23 cellular contexts compared by ENCODE assay signal in genomic region chr5:67725591-67725990, GRCh38.
DNase-seq lines count a peak whose midpoint lies in the region; ATAC-seq and TF ChIP-seq lines count a peak whose summit lies in the region.
"Had no signal": no experiment of that assay in that cellular context is flagged by ENCODE, and none has a peak within 500 bp of the region (broad histone marks: within the 10 kb centered on the region; RNA-seq: fewer than 3 reads in every experiment).

No MANE protein-coding gene starts in this region.

- H3K4me3 ChIP-seq in dorsolateral prefrontal cortex = no peak overlapping the region
- H3K4me3 ChIP-seq in sigmoid colon = no peak overlapping the region
- H3K4me3 ChIP-seq in SK-N-SH (ENCODE audit: low read depth in 2 of 2, low read length in 1 of 2) = no peak overlapping the region
- no peak overlapping the region for H3K4me3 ChIP-seq in PC-3 (ENCODE audit: low read length)
- H3K4me3 ChIP-seq: A549; BLaER1 treated with 17β-estradiol and CSF1 and Interleukin-3, amounts not matched to agents 10 nM and 100 nM; GM23248; SJSA1 had no signal

- no peak for ATAC-seq in PC-3
- ATAC-seq: A549 had no signal

- no peaks in the 10 kb centered on the region for H3F3A ChIP-seq in SK-N-SH (replicated peaks; ENCODE audit: insufficient read depth)
- no peaks in the 10 kb centered on the region for H3F3A ChIP-seq in PC-3 (ENCODE audit: low read length, unreplicated experiment)

- no peak overlapping the region for H3K9ac ChIP-seq in SK-N-SH
- no peak overlapping the region for H3K9ac ChIP-seq in PC-3 (ENCODE audit: low read length)
- H3K9ac ChIP-seq: BLaER1 treated with 17β-estradiol and CSF1 and Interleukin-3, amounts not matched to agents 10 nM and 100 nM; GM23248 had no signal

- TF ChIP-seq POLR2A in sigmoid colon (IDR thresholded peaks at IDR 0.05) = no peak

- 85 to 90% methylated on average over 1 of the region's 1 CpG for WGBS in sigmoid colon, 2 donors
- 44% methylated on average over 1 of the region's 1 CpG for WGBS in SK-N-SH (ENCODE audit: low lambda C conversion rate)

- H3K79me2 ChIP-seq in SK-N-SH (ENCODE audit: insufficient read depth) = no peaks in the 10 kb centered on the region
- H3K79me2 ChIP-seq in PC-3 (ENCODE audit: low read length) = no peaks in the 10 kb centered on the region

- H3K9me3 ChIP-seq in sigmoid colon = no peaks in the 10 kb centered on the region
- H3K9me3 ChIP-seq in SK-N-SH = no peaks in the 10 kb centered on the region
- no peaks in the 10 kb centered on the region for H3K9me3 ChIP-seq in PC-3 (ENCODE audit: low read length)
- H3K9me3 ChIP-seq: A549; BLaER1 treated with 17β-estradiol and CSF1 and Interleukin-3, amounts not matched to agents 10 nM and 100 nM had no signal

- BruUV-seq in PC-3 (replicated peaks; lab: Mats Ljungman, UMichigan) = no TSS peak

- TF ChIP-seq CTCF in dorsolateral prefrontal cortex (IDR thresholded peaks at IDR 0.05 in 54 of 56, conservative IDR thresholded peaks at IDR 0.05 in 2 of 56; ENCODE audit: low read depth in 1 of 56, partially characterized antibody in 56 of 56) (no peak), sigmoid colon (IDR thresholded peaks at IDR 0.05) (no peak), SK-N-SH (IDR thresholded peaks at IDR 0.05) (no peak), PC-3 (conservative IDR thresholded peaks at IDR 0.05; ENCODE audit: low read depth, low read length) (no peak)

- TF ChIP-seq EP300 in sigmoid colon (IDR thresholded peaks at IDR 0.05) (no peak), SK-N-SH (IDR thresholded peaks at IDR 0.05; ENCODE audit: borderline replicate concordance in 1 of 2, low read depth in 1 of 2, low read length in 1 of 2) (no peak)

- no peaks in the 10 kb centered on the region for H3K27me3 ChIP-seq in dorsolateral prefrontal cortex
- no peaks in the 10 kb centered on the region for H3K27me3 ChIP-seq in sigmoid colon
- H3K27me3 ChIP-seq in SK-N-SH (ENCODE audit: insufficient read depth) = no peaks in the 10 kb centered on the region
- H3K27me3 ChIP-seq in PC-3 (ENCODE audit: low read length) = peaks cover 44% of the 10 kb centered on the region
- H3K27me3 ChIP-seq: BLaER1 treated with 17β-estradiol and CSF1 and Interleukin-3, amounts not matched to agents 10 nM and 100 nM; SJSA1 had no signal

- H4K20me1 ChIP-seq in SK-N-SH (ENCODE audit: insufficient read depth) = no peaks in the 10 kb centered on the region
- H4K20me1 ChIP-seq in PC-3 (ENCODE audit: low read length) = no peaks in the 10 kb centered on the region
- H4K20me1 ChIP-seq: BLaER1 treated with 17β-estradiol and CSF1 and Interleukin-3, amounts not matched to agents 10 nM and 100 nM had no signal

- intact Hi-C loops in dorsolateral prefrontal cortex (cut with DNase I) = loop anchor here in 1 of 2 donors (5.0 kb wide), 1 partner anchor 88 kb away; no protein-coding TSS in a partner anchor
- intact Hi-C loops in sigmoid colon (cut with DNase I) = loop anchor here (10.0 kb wide), 1 partner anchor 49 kb away; no protein-coding TSS in a partner anchor
- intact Hi-C loops in PC-3 (cut with micrococcal nuclease) = no loop called here

- POLR2A ChIA-PET in SK-N-SH (lab: Yijun Ruan, JAX) = no interaction called here
- POLR2A ChIA-PET in PC-3 (lab: Charles Lee; ENCODE audit: unreplicated experiment) = no interaction called here

- TF ChIP-seq RAD21 in SK-N-SH (IDR thresholded peaks at IDR 0.05; ENCODE audit: low read length) = no peak

- H3K4me1 ChIP-seq in sigmoid colon = peaks cover 0 to 25% (median 19%) of the 10 kb centered on the region in 4 donors
- no peaks in the 10 kb centered on the region for H3K4me1 ChIP-seq in SK-N-SH (ENCODE audit: control insufficient read depth in 1 of 2, insufficient read depth in 2 of 2, low read depth in 1 of 2, low read length in 1 of 2)
- H3K4me1 ChIP-seq in PC-3 (ENCODE audit: insufficient read depth, low read length) = no peaks in the 10 kb centered on the region
- H3K4me1 ChIP-seq: A549; BLaER1 treated with 17β-estradiol and CSF1 and Interleukin-3, amounts not matched to agents 10 nM and 100 nM; SJSA1 had no signal

- peak overlapping the region in 31 of 59 donors; percentile 8 to 87 (median 77) for H3K27ac ChIP-seq in dorsolateral prefrontal cortex
- H3K27ac ChIP-seq in sigmoid colon = peak overlapping the region; percentile 73 to 77 (median 76)
- no peak overlapping the region for H3K27ac ChIP-seq in SK-N-SH (ENCODE audit: low read depth in 2 of 2, low read length in 1 of 2)
- H3K27ac ChIP-seq in PC-3 (ENCODE audit: low read length) = no peak overlapping the region
- H3K27ac ChIP-seq: A549; BLaER1 treated with 17β-estradiol and CSF1 and Interleukin-3, amounts not matched to agents 10 nM and 100 nM; GM23248; SJSA1 had no signal

- DNase-seq in astrocyte of the hippocampus (ENCODE audit: low read depth, low spot score) (peak; percentile 3), dorsolateral prefrontal cortex (no peak), left kidney (ENCODE audit: low read depth, low spot score) (peak; percentile 29), sigmoid colon (no peak), SK-N-SH (no peak), HK-2 (ENCODE audit: unreplicated experiment) (no peak), PC-3 (no peak)
- DNase-seq in stimulated activated CD4-positive, alpha-beta T cell treated with anti-CD3 and anti-CD28 coated beads, Interleukin-2, amount 100 ng/mL, for 24 hours = no peak
- DNase-seq: AML-193; CD4-positive, alpha-beta memory T cell; COR-L47; GM23248; H7; KBM-7; MM.1S; NCI-H2029; NCI-H2227 treated with DMSO at 0.1 percent for 48 hours; NCI-H526 treated with DMSO at 0.1 percent for 48 hours; Right ventricle myocardium superior; RPMI8226 had no signal

- H3K36me3 ChIP-seq in sigmoid colon (no peaks in the 10 kb centered on the region), SK-N-SH (replicated peaks in 1 of 2; ENCODE audit: control insufficient read depth in 1 of 2, insufficient read depth in 2 of 2, low read length in 1 of 2) (no peaks in the 10 kb centered on the region), PC-3 (ENCODE audit: low read depth, low read length) (no peaks in the 10 kb centered on the region)
- H3K36me3 ChIP-seq: BLaER1 treated with 17β-estradiol and CSF1 and Interleukin-3, amounts not matched to agents 10 nM and 100 nM; SJSA1 had no signal

- 0 out of 2 replicates have a peak, but pooled peaks cover 2% of the 10 kb centered on the region for H3K9me2 ChIP-seq in SK-N-SH
- no peaks in the 10 kb centered on the region for H3K9me2 ChIP-seq in PC-3 (replicated peaks; ENCODE audit: low read length)

- no peak overlapping the region for H2AFZ ChIP-seq in SK-N-SH (ENCODE audit: low read depth)
- H2AFZ ChIP-seq in PC-3 (ENCODE audit: low read length) = no peak overlapping the region
- H2AFZ ChIP-seq: GM23248 had no signal

- CTCF ChIA-PET in SK-N-SH (lab: Yijun Ruan, JAX) = no interaction called here
- CTCF ChIA-PET in PC-3 (lab: Charles Lee) = no interaction called here

- H3K4me2 ChIP-seq in SK-N-SH = no peak overlapping the region
- no peak overlapping the region for H3K4me2 ChIP-seq in PC-3 (ENCODE audit: low read length)
- H3K4me2 ChIP-seq: A549; BLaER1 treated with 17β-estradiol and CSF1 and Interleukin-3, amounts not matched to agents 10 nM and 100 nM had no signal

TF ChIP-seq in SK-N-SH, 30 proteins besides CTCF, POLR2A, EP300 and RAD21:
- TF ChIP-seq PBX3 (IDR thresholded peaks at IDR 0.05) (no peak), JUND (IDR thresholded peaks at IDR 0.05) (no peak), REST (IDR thresholded peaks at IDR 0.05; ENCODE audit: low read depth, low read length) (no peak)

Comparison
In these comparisons a context has a peak if more than half of its experiments do, and no peak if none do; other contexts are left out.
1. DNase-seq: peak in astrocyte of the hippocampus (single experiment) and left kidney (single experiment); none in dorsolateral prefrontal cortex (0 of 10), sigmoid colon (single experiment), SK-N-SH (single experiment), HK-2 (single experiment), PC-3 (single experiment) and stimulated activated CD4-positive, alpha-beta T cell treated with anti-CD3 and anti-CD28 coated beads, Interleukin-2, amount 100 ng/mL, for 24 hours (0 of 2).
2. H3K27ac ChIP-seq: peak in dorsolateral prefrontal cortex (31 of 59) and sigmoid colon (4 of 4); none in SK-N-SH (0 of 2) and PC-3 (single experiment).